16 cellular contexts compared by ENCODE assay signal in genomic region chr1:54699936-54700525, GRCh38. TPM values are rescaled to one million over a fixed set of nuclear protein-coding genes. Genes with fewer than 3 reads are reported as not detected.
DNase-seq lines count a peak whose midpoint lies in the region; ATAC-seq, FAIRE-seq and TF ChIP-seq lines count a peak whose summit lies in the region.
"Had no signal": no experiment of that assay in that cellular context is flagged by ENCODE, and none has a peak within 500 bp of the region (broad histone marks: within the 10 kb centered on the region; RNA-seq: fewer than 3 reads in every experiment).

No MANE protein-coding gene starts in this region.

- H3K79me1 ChIP-seq in H1 (ENCODE audit: low read depth, low read length) (no peaks in the 10 kb centered on the region), neuronal stem cell (ENCODE audit: low read depth, low read length) (no peaks in the 10 kb centered on the region)

- H2BK5ac ChIP-seq in H1 (ENCODE audit: low read depth, low read length) (0 out of 2 replicates have a peak overlapping the region, but pooled peaks have one; percentile 8), neuronal stem cell (ENCODE audit: low read length) (no peak overlapping the region)

- no peaks in the 10 kb centered on the region for H3K9me2 ChIP-seq in GM23248 (ENCODE audit: insufficient read depth)

- DNase-seq in cardiac septum (ENCODE audit: low spot score) (peak; percentile 31), left ventricle myocardium superior (no peak), H1 (ENCODE audit: low read depth in 1 of 2, low spot score in 2 of 2) (no peak), neuronal stem cell (ENCODE audit: low spot score) (no peak), GM23248 (no peak), NCI-H1417 treated with DMSO at 0.1 percent for 48 hours (lab: John Stamatoyannopoulos, UW) (no peak)
- DNase-seq: AML-193; Caco-2; CD4-positive, alpha-beta T cell; DMS79 treated with DMSO at 0.1 percent for 48 hours; GF-D8 had no signal

- no peaks in the 10 kb centered on the region for H3K9me3 ChIP-seq in H1 (ENCODE audit: insufficient read depth in 2 of 2, low read depth in 1 of 2, low read length in 1 of 2)
- H3K9me3 ChIP-seq in neuronal stem cell (replicated peaks in 1 of 2; ENCODE audit: control insufficient read depth in 2 of 2, insufficient read depth in 1 of 2, low read depth in 1 of 2, low read length in 2 of 2) = no peaks in the 10 kb centered on the region
- no peaks in the 10 kb centered on the region for H3K9me3 ChIP-seq in GM23248 (ENCODE audit: low read depth)
- H3K9me3 ChIP-seq: Caco-2, HAP-1 had no signal

- intact Hi-C loops in cardiac septum (cut with DNase I) (no loop called here), left ventricle myocardium superior (cut with micrococcal nuclease) (no loop called here)

- no peaks in the 10 kb centered on the region for H3K4me1 ChIP-seq in H1 (replicated peaks in 1 of 4; ENCODE audit: control insufficient read depth in 3 of 4, insufficient read depth in 4 of 4, low read length in 3 of 4)
- H3K4me1 ChIP-seq in neuronal stem cell (ENCODE audit: control insufficient read depth in 2 of 2, insufficient read depth in 1 of 2, low read depth in 1 of 2, low read length in 2 of 2) = peaks cover 0 to 3% of the 10 kb centered on the region in 2 donors
- no peaks in the 10 kb centered on the region for H3K4me1 ChIP-seq in GM23248 (ENCODE audit: insufficient read depth)
- H3K4me1 ChIP-seq: Caco-2, HAP-1 had no signal

- no peaks in the 10 kb centered on the region for H3F3A ChIP-seq in GM23248 (ENCODE audit: insufficient read depth)

- ATAC-seq in left ventricle myocardium superior = no peak

- no peaks in the 10 kb centered on the region for H3K79me2 ChIP-seq in H1 (ENCODE audit: control insufficient read depth in 1 of 2, insufficient read depth in 2 of 2, low read length in 2 of 2)
- H3K79me2 ChIP-seq in GM23248 (ENCODE audit: insufficient read depth) = no peaks in the 10 kb centered on the region

- H2BK15ac ChIP-seq in H1 (ENCODE audit: low read length) = no peak overlapping the region
- peak overlapping the region; percentile 44 for H2BK15ac ChIP-seq in neuronal stem cell (ENCODE audit: low read length)

- in situ Hi-C loops in GM23248 (cut with MboI) = no loop called here

- H2BK20ac ChIP-seq in H1 (ENCODE audit: low read length) = no peak overlapping the region

- H4K91ac ChIP-seq in H1 (replicated peaks; ENCODE audit: insufficient read length, low read length) = no peak overlapping the region
- peak overlapping the region; percentile 7 for H4K91ac ChIP-seq in neuronal stem cell (ENCODE audit: low read depth, low read length, poor library complexity)

- H2AFZ ChIP-seq in H1 (ENCODE audit: low read length) = no peak overlapping the region
- H2AFZ ChIP-seq in neuronal stem cell (ENCODE audit: low read length) = no peak overlapping the region
- no peak overlapping the region for H2AFZ ChIP-seq in GM23248

- H3K23me2 ChIP-seq in H1 (ENCODE audit: low read depth, low read length) = no peaks in the 10 kb centered on the region

- no peaks in the 10 kb centered on the region for H4K20me1 ChIP-seq in H1 (replicated peaks in 1 of 2; ENCODE audit: control insufficient read depth in 1 of 2, insufficient read depth in 2 of 2, low read length in 2 of 2)
- H4K20me1 ChIP-seq in GM23248 (ENCODE audit: insufficient read depth) = no peaks in the 10 kb centered on the region

- H4K8ac ChIP-seq in H1 (ENCODE audit: extremely low read depth, insufficient read depth, low read length) (no peak overlapping the region), neuronal stem cell (ENCODE audit: low read depth, low read length) (no peak overlapping the region)

- POLR2A ChIA-PET in H1 (lab: Charles Lee; ENCODE audit: partially characterized antibody) = interaction anchor here (1.6 kb wide), 1 partner anchor 15 kb away, joined by 4 read pairs; the partner anchor contains the start of gene TTC4

- FAIRE-seq in H1 (lab: Jason Lieb, UNC) = no peak
- FAIRE-seq: A204.1, D721Med had no signal

- H3K36me3 ChIP-seq in H1 (ENCODE audit: control insufficient read depth in 2 of 4, insufficient read depth in 4 of 4, low read length in 3 of 4) (no peaks in the 10 kb centered on the region), neuronal stem cell (replicated peaks in 1 of 2; ENCODE audit: control insufficient read depth in 2 of 2, insufficient read depth in 2 of 2, low read length in 2 of 2) (no peaks in the 10 kb centered on the region), GM23248 (ENCODE audit: low read depth) (no peaks in the 10 kb centered on the region)
- H3K36me3 ChIP-seq: HAP-1 had no signal

- H3K4me2 ChIP-seq in H1 (ENCODE audit: insufficient read depth in 1 of 2, low read depth in 2 of 2, low read length in 2 of 2) = no peak overlapping the region
- H3K4me2 ChIP-seq in neuronal stem cell (ENCODE audit: insufficient read depth, low read length, poor library complexity, severe bottlenecking) = no peak overlapping the region
- no peak overlapping the region for H3K4me2 ChIP-seq in GM23248 (ENCODE audit: unreplicated experiment)

- H3K4me3 ChIP-seq in H1 (ENCODE audit: extremely low read depth in 1 of 4, insufficient read depth in 2 of 4, low read depth in 3 of 4, low read length in 4 of 4) = no peak overlapping the region
- H3K4me3 ChIP-seq in neuronal stem cell (ENCODE audit: low read length in 2 of 2) = no peak overlapping the region
- H3K4me3 ChIP-seq in GM23248 = no peak overlapping the region
- H3K4me3 ChIP-seq: HAP-1 had no signal

- TF ChIP-seq RAD21 in H1 (IDR thresholded peaks at IDR 0.05 in 1 of 2, conservative IDR thresholded peaks at IDR 0.05 in 1 of 2; ENCODE audit: low read depth in 2 of 2, low read length in 2 of 2) = no peak

- H3K9ac ChIP-seq in H1 (replicated peaks in 1 of 4; ENCODE audit: extremely low read depth in 1 of 4, low read depth in 3 of 4, low read length in 3 of 4) = no peak overlapping the region; a peak in 1 of 7 replicates
- H3K9ac ChIP-seq in neuronal stem cell (ENCODE audit: low read depth, low read length, poor library complexity) = no peak overlapping the region
- no peak overlapping the region for H3K9ac ChIP-seq in GM23248

- no peak overlapping the region for H4K5ac ChIP-seq in H1 (ENCODE audit: insufficient read length, low read depth, low read length)

- H2BK12ac ChIP-seq in H1 (ENCODE audit: low read depth, low read length) (no peak overlapping the region), neuronal stem cell (ENCODE audit: low read length) (no peak overlapping the region)

- H2AK5ac ChIP-seq in H1 (ENCODE audit: low read depth, low read length) (no peak overlapping the region), neuronal stem cell (ENCODE audit: low read depth, low read length) (peak overlapping the region; percentile 65)

- H3K27ac ChIP-seq in H1 (ENCODE audit: low read depth, low read length) (no peak overlapping the region), neuronal stem cell (replicated peaks; ENCODE audit: low read length) (no peak overlapping the region), GM23248 (no peak overlapping the region)
- H3K27ac ChIP-seq: C4-2B had no signal

- H3K4ac ChIP-seq in H1 (replicated peaks; ENCODE audit: insufficient read length, low read depth, low read length) (no peak overlapping the region), neuronal stem cell (ENCODE audit: low read length) (no peak overlapping the region)

- H3K18ac ChIP-seq in H1 (ENCODE audit: extremely low read depth, low read length) (no peak overlapping the region), neuronal stem cell (ENCODE audit: low read length) (peak overlapping the region; percentile 42)

- WGBS in H1 (ENCODE audit: extremely low coverage in 1 of 2, insufficient coverage in 1 of 2, insufficient read length in 1 of 2, insufficient replicate concordance in 2 of 2, low coverage in 1 of 2, low lambda C conversion rate in 2 of 2, missing lambda C conversion rate in 1 of 2), 2 experiments = 85% methylated on average over 11 of the region's 11 CpGs; no CpG with 5 or more reads in 1 of the 2 experiments
- WGBS in neuronal stem cell (ENCODE audit: extremely low coverage in 2 of 2, insufficient read length in 2 of 2, insufficient replicate concordance in 1 of 2), 2 donors = no CpG with 5 or more reads among the region's 11 CpGs
- 70 to 75% methylated on average over 11 of the region's 11 CpGs for WGBS in GM23248 (ENCODE audit: low coverage in 1 of 2, low lambda C conversion rate in 2 of 2, missing lambda C conversion rate in 2 of 2), 2 experiments

- no peak for TF ChIP-seq EP300 in H1 (IDR thresholded peaks at IDR 0.05; ENCODE audit: borderline replicate concordance in 1 of 2, low read depth in 2 of 2, low read length in 2 of 2)

- H3K27me3 ChIP-seq in H1 (replicated peaks in 1 of 4; ENCODE audit: control insufficient read depth in 3 of 4, extremely low read depth in 1 of 4, insufficient read depth in 3 of 4, low read length in 3 of 4) = 0 out of 7 replicates have a peak, but pooled peaks cover 0 to 2% (median 0%) of the 10 kb centered on the region in 4 experiments
- H3K27me3 ChIP-seq in neuronal stem cell (ENCODE audit: control insufficient read depth in 3 of 3, insufficient read depth in 3 of 3, low read depth in 1 of 3, low read length in 3 of 3) = peaks cover 0 to 32% (median 0%) of the 10 kb centered on the region in 3 experiments
- H3K27me3 ChIP-seq in GM23248 (replicated peaks; ENCODE audit: insufficient read depth) = peaks cover 2% of the 10 kb centered on the region; the same call in 1 of the 2 replicates

- CTCF ChIA-PET in H1 (lab: Charles Lee; ENCODE audit: partially characterized antibody) = interaction anchor here (0.6 to 3.7 kb wide), 7 partner anchors 28 to 595 kb away, joined by 3 to 13 read pairs (median 3); no protein-coding TSS in a partner anchor

- H3K56ac ChIP-seq in H1 (replicated peaks; ENCODE audit: insufficient read length, low read depth, low read length) = no peak overlapping the region

- H3K23ac ChIP-seq in H1 (ENCODE audit: insufficient read length) = no peak overlapping the region
- peak overlapping the region; percentile 58 for H3K23ac ChIP-seq in neuronal stem cell (ENCODE audit: low read depth, low read length, poor library complexity)

- no peak overlapping the region for H3K14ac ChIP-seq in H1 (ENCODE audit: insufficient read length)
- H3K14ac ChIP-seq in neuronal stem cell (ENCODE audit: low read length) = no peak overlapping the region

- no peak overlapping the region for H2BK120ac ChIP-seq in H1 (replicated peaks; ENCODE audit: low read depth, low read length)
- H2BK120ac ChIP-seq in neuronal stem cell (ENCODE audit: low read depth, low read length) = no peak overlapping the region

- TF ChIP-seq CTCF in H1 (IDR thresholded peaks at IDR 0.05; ENCODE audit: control extremely low read depth in 1 of 3, insufficient read depth in 1 of 3, low read depth in 1 of 3, low read length in 3 of 3) = no peak

- no peak for TF ChIP-seq POLR2A in H1 (IDR thresholded peaks at IDR 0.05; ENCODE audit: control extremely low read depth in 1 of 2, low read depth in 2 of 2, low read length in 2 of 2)

RNA-seq across cellular contexts. Expression of gene TTC4, which starts 15.6 kb away (rescaled TPM):
- 16.7 TPM for total RNA-seq in cardiac septum
- 13.2 TPM for total RNA-seq in left ventricle myocardium superior
- total RNA-seq in H1 (2021; fragmentation: NEBNext Ultra II Directional; extraction: Animal tissue kit (Norgen Biotek cat#: 25700)) = 24.2 and 25.1 TPM in 2 replicates
- polyA plus RNA-seq in H1 (2011; rRNA removed) = 17.6 and 21.0 TPM in 2 replicates
- 21.1 TPM for polyA plus RNA-seq in H1 (2011; cell fraction: cytosol; rRNA removed)
- 16.0 TPM for polyA plus RNA-seq in H1 (2011; cell fraction: nucleus; rRNA removed)
- polyA plus RNA-seq in H1 (2012, experiment 1 of 2) = 20.7 to 30.0 TPM (median 22.8 TPM) in 4 replicates
- polyA plus RNA-seq in H1 (2012, experiment 2 of 2) = 12.1 TPM
- polyA plus RNA-seq in H1 (2013, experiment 1 of 2) = 18.9 TPM
- polyA plus RNA-seq in H1 (2013, experiment 2 of 2) = 17.9 TPM
- 23.2 and 27.6 TPM in 2 replicates for polyA minus RNA-seq in H1 (2011; rRNA and poly(A)+ RNA removed)
- 10.3 TPM for polyA minus RNA-seq in H1 (2011; cell fraction: cytosol; rRNA and poly(A)+ RNA removed)
- polyA minus RNA-seq in H1 (2011; cell fraction: nucleus; rRNA and poly(A)+ RNA removed) = 18.1 TPM
- polyA plus RNA-seq in neuronal stem cell (2013, experiment 1 of 2) = 23.9 TPM
- 24.2 TPM for polyA plus RNA-seq in neuronal stem cell (2013, experiment 2 of 2)
- total RNA-seq in GM23248 (2014; rRNA removed; shearing (Covaris generic)) = 20.4 and 27.1 TPM in 2 replicates
- 24.2 and 25.1 TPM in 2 replicates for polyA plus RNA-seq in GM23248 (2016; fragmentation: Nextera tagmentation; extraction: Ambion mirVana)

RNA-seq across cellular contexts. Expression of gene MROH7, which starts 58.4 kb away (rescaled TPM):
- total RNA-seq in cardiac septum (14.3 TPM), left ventricle myocardium superior (7.0 TPM)
- total RNA-seq in H1 (2021; fragmentation: NEBNext Ultra II Directional; extraction: Animal tissue kit (Norgen Biotek cat#: 25700)) = 0.07 TPM in 1 of 2 replicates, not detected in the other
- polyA plus RNA-seq in H1 (2011; rRNA removed) (0.20 and 0.27 TPM in 2 replicates), GM23248 (2016; fragmentation: Nextera tagmentation; extraction: Ambion mirVana) (0.13 TPM in 1 of 2 replicates, not detected in the other)
- 0.19 TPM for polyA plus RNA-seq in H1 (2011; cell fraction: cytosol; rRNA removed)
- polyA plus RNA-seq in H1 (2011; cell fraction: nucleus; rRNA removed) = 0.96 TPM
- 0.15 to 0.48 TPM (median 0.28 TPM) in 3 of 4 replicates, not detected in the other for polyA plus RNA-seq in H1 (2012, experiment 1 of 2)
- not detected for polyA plus RNA-seq in H1 (2012, experiment 2 of 2)
- polyA plus RNA-seq in H1 (2013, experiment 1 of 2) = 0.08 TPM
- polyA plus RNA-seq in H1 (2013, experiment 2 of 2) = 0.04 TPM
- polyA minus RNA-seq in H1 (2011; rRNA and poly(A)+ RNA removed) = 0.51 and 0.66 TPM in 2 replicates
- not detected for polyA minus RNA-seq in H1 (2011; cell fraction: cytosol; rRNA and poly(A)+ RNA removed)
- 1.9 TPM for polyA minus RNA-seq in H1 (2011; cell fraction: nucleus; rRNA and poly(A)+ RNA removed)
- polyA plus RNA-seq in neuronal stem cell (2013, experiment 1 of 2) = 0.32 TPM
- polyA plus RNA-seq in neuronal stem cell (2013, experiment 2 of 2) = 0.46 TPM
- total RNA-seq in GM23248 (2014; rRNA removed; shearing (Covaris generic)) = 0.51 and 0.65 TPM in 2 replicates
- total RNA-seq: Caco-2, H4 had no signal
